1 cellular context compared by ENCODE assay signal in the genomic region with DNA sequence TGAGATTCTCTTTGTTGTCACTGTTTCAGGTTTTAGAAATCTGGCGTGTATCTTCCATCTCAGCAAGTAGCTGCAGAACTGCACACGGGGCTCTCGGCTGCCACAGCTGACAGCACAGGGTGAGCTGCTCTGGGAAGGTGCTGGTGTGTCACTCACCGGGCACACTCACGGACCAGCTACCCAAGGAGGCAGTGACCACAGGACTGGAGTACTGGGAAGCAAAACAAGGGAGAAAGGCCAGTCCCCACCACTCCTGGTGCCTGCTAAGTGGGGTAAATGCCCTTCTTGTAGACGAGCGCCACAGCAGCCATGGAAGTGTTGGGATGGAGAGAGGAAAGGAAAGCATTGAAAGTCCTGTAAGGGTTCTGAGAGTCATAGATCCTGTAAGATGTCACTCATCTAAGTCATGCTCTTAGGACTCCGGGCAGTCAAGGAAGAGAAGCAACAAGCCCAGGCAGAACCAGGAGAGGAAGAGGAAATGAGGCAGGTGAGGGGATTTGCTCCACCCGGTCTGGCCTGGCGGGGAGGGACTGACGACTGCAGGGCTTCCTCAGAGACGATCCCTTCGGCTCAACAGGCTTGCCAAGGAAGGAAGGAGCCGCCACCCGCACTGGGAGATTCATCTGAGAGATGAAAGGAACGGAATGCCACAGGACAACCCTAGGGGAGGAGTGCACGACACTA.
A peak's percentile ranks its signal among the peaks of the same experiment; 100 is the strongest.
TF ChIP-seq lines count a peak whose summit lies in the region.

No MANE protein-coding gene starts in this region.

TF ChIP-seq in HCT116, 20 proteins besides CTCF, POLR2A, EP300 and RAD21:
- TF ChIP-seq ELF1 (IDR thresholded peaks at IDR 0.05; ENCODE audit: borderline replicate concordance, low read depth) (no peak), SP1 (IDR thresholded peaks at IDR 0.05; ENCODE audit: low read depth) (peak; percentile 11; the same call in 1 of the 2 replicates), ZFX (IDR thresholded peaks at IDR 0.05) (no peak), POLR2AphosphoS5 (IDR thresholded peaks at IDR 0.05; ENCODE audit: low read depth, low read length) (no peak), JUND (IDR thresholded peaks at IDR 0.05) (no peak), CEBPB (IDR thresholded peaks at IDR 0.05; ENCODE audit: low read depth) (no peak), TCF7L2 (IDR thresholded peaks at IDR 0.05; ENCODE audit: borderline replicate concordance, extremely low read depth, insufficient read depth, insufficient read length) (no peak)
- TF ChIP-seq, protein P1, sequence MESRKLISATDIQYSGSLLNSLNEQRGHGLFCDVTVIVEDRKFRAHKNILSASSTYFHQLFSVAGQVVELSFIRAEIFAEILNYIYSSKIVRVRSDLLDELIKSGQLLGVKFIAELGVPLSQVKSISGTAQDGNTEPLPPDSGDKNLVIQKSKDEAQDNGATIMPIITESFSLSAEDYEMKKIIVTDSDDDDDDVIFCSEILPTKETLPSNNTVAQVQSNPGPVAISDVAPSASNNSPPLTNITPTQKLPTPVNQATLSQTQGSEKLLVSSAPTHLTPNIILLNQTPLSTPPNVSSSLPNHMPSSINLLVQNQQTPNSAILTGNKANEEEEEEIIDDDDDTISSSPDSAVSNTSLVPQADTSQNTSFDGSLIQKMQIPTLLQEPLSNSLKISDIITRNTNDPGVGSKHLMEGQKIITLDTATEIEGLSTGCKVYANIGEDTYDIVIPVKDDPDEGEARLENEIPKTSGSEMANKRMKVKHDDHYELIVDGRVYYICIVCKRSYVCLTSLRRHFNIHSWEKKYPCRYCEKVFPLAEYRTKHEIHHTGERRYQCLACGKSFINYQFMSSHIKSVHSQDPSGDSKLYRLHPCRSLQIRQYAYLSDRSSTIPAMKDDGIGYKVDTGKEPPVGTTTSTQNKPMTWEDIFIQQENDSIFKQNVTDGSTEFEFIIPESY (IDR thresholded peaks at IDR 0.05; ENCODE audit: extremely low read depth, insufficient replicate concordance, low read length): no peak
